8 cellular contexts compared by ENCODE assay signal in the genomic region with DNA sequence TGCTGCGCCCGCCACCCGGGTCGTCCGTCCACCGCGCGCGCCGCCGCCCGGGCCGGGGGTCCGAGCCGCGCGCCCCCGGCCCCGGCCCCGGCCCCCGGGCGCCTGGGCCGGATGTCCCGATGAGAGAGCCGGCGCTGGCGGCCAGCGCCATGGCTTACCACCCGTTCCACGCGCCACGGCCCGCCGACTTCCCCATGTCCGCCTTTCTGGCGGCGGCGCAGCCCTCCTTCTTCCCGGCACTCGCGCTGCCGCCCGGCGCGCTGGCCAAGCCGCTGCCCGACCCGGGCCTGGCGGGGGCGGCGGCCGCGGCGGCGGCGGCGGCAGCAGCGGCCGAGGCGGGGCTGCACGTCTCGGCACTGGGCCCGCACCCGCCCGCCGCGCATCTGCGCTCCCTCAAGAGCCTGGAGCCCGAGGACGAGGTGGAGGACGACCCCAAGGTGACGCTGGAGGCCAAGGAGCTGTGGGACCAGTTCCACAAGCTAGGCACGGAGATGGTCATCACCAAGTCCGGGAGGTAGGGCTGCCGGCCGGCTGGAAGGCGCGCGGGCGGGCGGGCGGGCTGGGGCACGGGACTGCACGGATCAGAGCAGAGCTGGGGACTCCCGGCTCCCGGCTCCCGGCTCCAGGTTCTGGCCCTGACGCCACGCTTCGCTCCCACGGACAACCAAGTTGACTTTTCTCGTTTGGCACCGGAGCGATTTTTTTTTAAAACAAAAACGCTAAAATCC. TPM values are rescaled to one million over a fixed set of nuclear protein-coding genes. Genes with fewer than 3 reads are reported as not detected.
DNase-seq lines count a peak whose midpoint lies in the region; ATAC-seq, FAIRE-seq and TF ChIP-seq lines count a peak whose summit lies in the region.

No MANE protein-coding gene starts in this region.

- H3K9me3 ChIP-seq in colonic mucosa = no peaks in the 10 kb centered on the region

- peaks cover 0 to 27% (median 16%) of the 10 kb centered on the region in 7 donors for H3K9me3 Mint-ChIP-seq in CD14-positive monocyte
- H3K9me3 Mint-ChIP-seq in nephron = no peaks in the 10 kb centered on the region

- no peaks in the 10 kb centered on the region for H3K36me3 ChIP-seq in colonic mucosa

- H3K27ac Mint-ChIP-seq in CD14-positive monocyte (no peak overlapping the region), nephron (peak overlapping the region; percentile 96 to 99 (median 98))

- DNase-seq in CD14-positive monocyte (ENCODE audit: low spot score) (no peak), LHCN-M2 (ENCODE audit: low read depth) (peak; percentile 54), colonic mucosa (no peak), GM12891 (ENCODE audit: insufficient read length, low spot score) (no peak), SKM-1 (lab: John Stamatoyannopoulos, UW; ENCODE audit: unreplicated experiment) (no peak)
- no peak for DNase-seq in activated CD8-positive, alpha-beta memory T cell treated with anti-CD3 and anti-CD28 coated beads for 24 hours

- no peak for TF ChIP-seq POLR2A in GM12891 (IDR thresholded peaks at IDR 0.05; ENCODE audit: low read depth, low read length)

- H3K27me3 Mint-ChIP-seq in CD14-positive monocyte (ENCODE audit: low read depth in 3 of 3) (peaks cover 77 to 95% (median 79%) of the 10 kb centered on the region in 3 donors), nephron (ENCODE audit: low read depth) (peaks cover 64% of the 10 kb centered on the region)

- no peak overlapping the region for H3K27ac ChIP-seq in colonic mucosa

- H3K27me3 ChIP-seq in colonic mucosa = peaks cover 88% of the 10 kb centered on the region

- no peak for ATAC-seq in GM19351 (IDR thresholded peaks at IDR 0.05; ENCODE audit: unreplicated experiment)

- peak overlapping the region in 1 of 2 donors; percentile 66 for H3K9ac ChIP-seq in colonic mucosa (ENCODE audit: low read depth in 2 of 2, low read length in 2 of 2)

- peak overlapping the region; percentile 22 for H3K4me3 ChIP-seq in colonic mucosa

- FAIRE-seq in GM12891 (lab: Jason Lieb, UNC) = no peak

- H3K36me3 Mint-ChIP-seq in CD14-positive monocyte = peaks cover 13 to 15% of the 10 kb centered on the region in 2 donors
- H3K36me3 Mint-ChIP-seq in nephron (ENCODE audit: low read depth) = peaks cover 30% of the 10 kb centered on the region

- H3K4me1 ChIP-seq in colonic mucosa = peaks cover 8% of the 10 kb centered on the region

- intact Hi-C loops in CD14-positive monocyte (cut with micrococcal nuclease) (no loop called here), colonic mucosa (cut with DNase I) (no loop called here)

- no peak for TF ChIP-seq CTCF in CD14-positive monocyte (IDR thresholded peaks at IDR 0.05)
- TF ChIP-seq CTCF in colonic mucosa (IDR thresholded peaks at IDR 0.05) = no peak
- no peak for TF ChIP-seq CTCF in nephron (IDR thresholded peaks at IDR 0.05; ENCODE audit: unreplicated experiment in 3 of 3)

- H3K4me1 Mint-ChIP-seq in CD14-positive monocyte = peaks cover 48% of the 10 kb centered on the region
- H3K4me1 Mint-ChIP-seq in nephron = peaks cover 37% of the 10 kb centered on the region

- peak overlapping the region; percentile 56 to 80 for H3K4me3 Mint-ChIP-seq in CD14-positive monocyte
- peak overlapping the region; percentile 92 to 98 (median 93) for H3K4me3 Mint-ChIP-seq in nephron

TF ChIP-seq in GM12891, 5 proteins besides CTCF, POLR2A, EP300 and RAD21:
- no peak for TF ChIP-seq POLR2AphosphoS5 (IDR thresholded peaks at IDR 0.05; ENCODE audit: low read depth, low read length)
- no peak for TF ChIP-seq SPI1 (IDR thresholded peaks at IDR 0.05; ENCODE audit: low read depth, low read length)
- no peak for TF ChIP-seq TAF1 (IDR thresholded peaks at IDR 0.05; ENCODE audit: low read depth, low read length)
- no peak for TF ChIP-seq POU2F2 (IDR thresholded peaks at IDR 0.05; ENCODE audit: low read depth, low read length)
- no peak for TF ChIP-seq PAX5 (IDR thresholded peaks at IDR 0.05; ENCODE audit: insufficient read depth, low read length, severe bottlenecking)
TF ChIP-seq in GM12891: peak in this region for 0.

RNA-seq across cellular contexts. Expression of gene TBX2, which starts 0.6 kb away (rescaled TPM):
- not detected for polyA plus RNA-seq in CD14-positive monocyte
- total RNA-seq in LHCN-M2 (2014; rRNA removed) (5.6 and 7.5 TPM in 2 replicates), colonic mucosa (1 to 10 TPM; 5.0 to 5.3 TPM)
- polyA plus RNA-seq in LHCN-M2 (2012) = 3.3 TPM
- polyA plus RNA-seq in GM12891 (2012; ENCODE audit: low read depth, missing spikeins) = 0.01 TPM

RNA-seq across cellular contexts. Expression of gene TBX4, which starts 52.0 kb away (rescaled TPM):
- not detected for polyA plus RNA-seq in CD14-positive monocyte
- not detected in 2 replicates for total RNA-seq in LHCN-M2 (2014; rRNA removed)
- 0.04 TPM for polyA plus RNA-seq in LHCN-M2 (2012)
- not detected for total RNA-seq in colonic mucosa
- polyA plus RNA-seq in GM12891 (2012; ENCODE audit: low read depth, missing spikeins) = not detected

Comparison
In these comparisons a context has a peak if more than half of its experiments do, and no peak if none do; other contexts are left out.
1. H3K27ac Mint-ChIP-seq: peak in nephron (3 of 3); none in CD14-positive monocyte (0 of 7).